8 cellular contexts compared by ENCODE assay signal in genomic region chr10:101839421-101840063, GRCh38. TPM values are rescaled to one million over a fixed set of nuclear protein-coding genes. Genes with fewer than 3 reads are reported as not detected.
DNase-seq lines count a peak whose midpoint lies in the region; TF ChIP-seq lines count a peak whose summit lies in the region.

No MANE protein-coding gene starts in this region.

- DNase-seq in NCI-H748 (lab: John Stamatoyannopoulos, UW; ENCODE audit: unreplicated experiment): peak; percentile 48
- DNase-seq in NCI-H748 treated with DMSO at 0.1 percent for 48 hours (lab: John Stamatoyannopoulos, UW): no peak
- peak in 4 of 5 donors; percentile 48 to 66 (median 54) for DNase-seq in T-helper 1 cell
- DNase-seq in stimulated activated CD4-positive, alpha-beta T cell treated with anti-CD3 and anti-CD28 coated beads, Interleukin-1b, Interleukin-23, amount 100 ng/mL, for 48 hours: peak; percentile 50
- DNase-seq in NCI-H2029 (lab: John Stamatoyannopoulos, UW): no peak
- no peak for DNase-seq in A172 (ENCODE audit: low spot score)

- TF ChIP-seq CTCF in brain (conservative IDR thresholded peaks at IDR 0.05): no peak

- peaks cover 13% of the 10 kb centered on the region for H3K27me3 Mint-ChIP-seq in brain

- peak overlapping the region; percentile 92 for H3K4me3 ChIP-seq in iPS-20b (ENCODE audit: low read length)

- H3K9me3 ChIP-seq in iPS-20b (ENCODE audit: insufficient read depth, low read depth, low read length): no peaks in the 10 kb centered on the region

- H3K4me1 Mint-ChIP-seq in brain: peaks cover 77% of the 10 kb centered on the region

- no peaks in the 10 kb centered on the region for H3K9me3 Mint-ChIP-seq in brain

- H3K27me3 ChIP-seq in iPS-20b (ENCODE audit: insufficient read depth, low read length): peaks cover 22% of the 10 kb centered on the region

- peak overlapping the region; percentile 80 to 88 (median 85) for H3K4me3 Mint-ChIP-seq in brain

- H3K27ac ChIP-seq in iPS-20b (ENCODE audit: low read length): no peak overlapping the region

- no peaks in the 10 kb centered on the region for H3K36me3 ChIP-seq in iPS-20b (ENCODE audit: insufficient read depth, low read depth, low read length)

- peak overlapping the region; percentile 77; the same call in 1 of the 2 replicates for H3K9ac ChIP-seq in iPS-20b (ENCODE audit: low read depth, low read length)

- H3K36me3 Mint-ChIP-seq in brain: no peaks in the 10 kb centered on the region

- peak overlapping the region; percentile 43 to 90 (median 84) for H3K27ac Mint-ChIP-seq in brain

- peaks cover 15% of the 10 kb centered on the region; the same call in 1 of the 2 replicates for H3K4me1 ChIP-seq in iPS-20b (ENCODE audit: insufficient read depth, low read length)

RNA-seq across cellular contexts. Expression of gene KCNIP2, which starts 4.1 kb away (rescaled TPM):
- 14.2 TPM for polyA plus RNA-seq in brain (ENCODE audit: insufficient read depth, low read depth, low replicate concordance)
- total RNA-seq in A172 (2014; rRNA removed; shearing (Covaris generic)): 2.8 TPM in 1 of 2 replicates, not detected in the other

RNA-seq across cellular contexts. Expression of gene OGA, which starts 21.3 kb away (rescaled TPM):
- polyA plus RNA-seq in brain (ENCODE audit: insufficient read depth, low read depth, low replicate concordance): 29.0 TPM
- 82.2 and 98.2 TPM in 2 replicates for total RNA-seq in A172 (2014; rRNA removed; shearing (Covaris generic))

RNA-seq across cellular contexts. Expression of gene NPM3, which starts 56.3 kb away (rescaled TPM):
- polyA plus RNA-seq in brain (ENCODE audit: insufficient read depth, low read depth, low replicate concordance): 25.6 TPM
- total RNA-seq in A172 (2014; rRNA removed; shearing (Covaris generic)): 65.5 and 96.9 TPM in 2 replicates

Comparison
In these comparisons a context has a peak if more than half of its experiments do, and no peak if none do; other contexts are left out.
1. DNase-seq: peak in NCI-H748 (single experiment), T-helper 1 cell (4 of 5) and stimulated activated CD4-positive, alpha-beta T cell treated with anti-CD3 and anti-CD28 coated beads, Interleukin-1b, Interleukin-23, amount 100 ng/mL, for 48 hours (single experiment); none in NCI-H748 treated with DMSO at 0.1 percent for 48 hours (single experiment), NCI-H2029 (single experiment) and A172 (single experiment).